16 cellular contexts compared by ENCODE assay signal in the genomic region with DNA sequence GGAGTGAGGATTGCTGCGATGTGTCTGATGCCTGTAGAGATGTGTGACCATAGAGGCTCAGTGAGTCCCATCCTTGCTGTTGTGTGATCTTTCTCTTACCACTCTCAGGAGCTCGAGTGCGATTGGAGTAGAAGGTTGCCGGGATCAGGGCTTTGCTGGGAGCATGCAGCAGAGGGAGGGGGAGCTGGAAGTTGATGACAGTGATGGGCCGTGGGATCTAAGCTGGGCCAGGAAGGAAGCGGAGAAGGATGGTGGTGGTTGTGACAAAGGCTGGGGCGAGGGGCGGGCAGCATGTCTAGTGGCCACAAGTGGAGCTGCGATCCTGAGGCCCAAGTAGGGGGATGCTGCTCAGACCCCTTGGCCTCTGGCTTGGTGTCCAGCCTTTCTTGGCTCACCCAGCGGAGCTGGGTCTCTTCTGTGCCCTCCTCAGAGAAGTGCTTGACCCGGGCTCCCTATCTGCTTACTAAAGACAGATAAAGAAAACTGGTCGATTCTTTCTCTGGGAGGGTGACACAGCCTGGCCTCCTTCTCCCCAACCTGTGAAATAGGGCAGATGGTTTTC.
DNase-seq lines count a peak whose midpoint lies in the region; ATAC-seq, FAIRE-seq and TF ChIP-seq lines count a peak whose summit lies in the region.
"Had no signal": no experiment of that assay in that cellular context is flagged by ENCODE, and none has a peak within 500 bp of the region (broad histone marks: within the 10 kb centered on the region; RNA-seq: fewer than 3 reads in every experiment).

No MANE protein-coding gene starts in this region.

- H3K4me3 Mint-ChIP-seq in GM23338: no peak overlapping the region
- no peak overlapping the region for H3K4me3 Mint-ChIP-seq in WTC11
- H3K4me3 Mint-ChIP-seq: CD8-positive, alpha-beta memory T cell had no signal

- no peaks in the 10 kb centered on the region for H3K79me1 ChIP-seq in neuronal stem cell (ENCODE audit: low read depth, low read length)

- H3K27ac Mint-ChIP-seq in GM23338: no peak overlapping the region
- no peak overlapping the region for H3K27ac Mint-ChIP-seq in WTC11

- ATAC-seq in GM23338 (peak; percentile 26; the same call in 2 of the 3 replicates), WTC11 (peak; percentile 15; the same call in 1 of the 2 replicates)

- H2AFZ ChIP-seq in GM23338: no peak overlapping the region
- no peak overlapping the region for H2AFZ ChIP-seq in neuronal stem cell (ENCODE audit: low read length)
- H2AFZ ChIP-seq: GM23248 had no signal

- no peak overlapping the region for H2AK5ac ChIP-seq in neuronal stem cell (ENCODE audit: low read depth, low read length)

- TF ChIP-seq POLR2A in GM12891 (IDR thresholded peaks at IDR 0.05; ENCODE audit: low read depth, low read length): no peak

- no peak for FAIRE-seq in GM12891 (lab: Jason Lieb, UNC)
- FAIRE-seq: GM18507 had no signal

- H3K18ac ChIP-seq in neuronal stem cell (ENCODE audit: low read length): peak overlapping the region; percentile 49

- H3K4me1 ChIP-seq in GM23338 (ENCODE audit: insufficient read depth) (no peaks in the 10 kb centered on the region), neuronal stem cell (ENCODE audit: control insufficient read depth in 2 of 2, insufficient read depth in 1 of 2, low read depth in 1 of 2, low read length in 2 of 2) (peaks cover 6 to 11% of the 10 kb centered on the region in 2 donors)
- H3K4me1 ChIP-seq: Caco-2, HAP-1 had no signal

- CTCF ChIA-PET in WTC11 (lab: Charles Lee) (interaction anchor here (0.6 to 1.0 kb wide), 3 partner anchors 9 to 257 kb away, joined by 3 read pairs; no protein-coding TSS in a partner anchor), GM10248 (lab: Yijun Ruan, JAX) (no interaction called here)

- no peak overlapping the region for H4K91ac ChIP-seq in neuronal stem cell (ENCODE audit: low read depth, low read length, poor library complexity)

- peaks cover 13% of the 10 kb centered on the region for H3K4me1 Mint-ChIP-seq in GM23338
- peaks cover 10% of the 10 kb centered on the region for H3K4me1 Mint-ChIP-seq in WTC11
- H3K4me1 Mint-ChIP-seq: CD8-positive, alpha-beta memory T cell had no signal

- no peak overlapping the region for H2BK120ac ChIP-seq in neuronal stem cell (ENCODE audit: low read depth, low read length)

- no peaks in the 10 kb centered on the region for H4K20me1 ChIP-seq in GM23338 (replicated peaks; ENCODE audit: insufficient read depth)
- H4K20me1 ChIP-seq: BLaER1 had no signal

- POLR2A ChIA-PET in WTC11 (lab: Charles Lee) (no interaction called here), GM10248 (lab: Yijun Ruan, JAX) (no interaction called here)

- H2BK15ac ChIP-seq in neuronal stem cell (ENCODE audit: low read length): no peak overlapping the region

- no peak overlapping the region for H2BK5ac ChIP-seq in neuronal stem cell (ENCODE audit: low read length)

- H3K4me3 ChIP-seq in GM23338: no peak overlapping the region
- H3K4me3 ChIP-seq in neuronal stem cell (ENCODE audit: low read length in 2 of 2): no peak overlapping the region
- H3K4me3 ChIP-seq: BLaER1, GM23248, HAP-1 had no signal

- H3K27ac ChIP-seq in GM23338 (ENCODE audit: low read depth): no peak overlapping the region
- no peak overlapping the region for H3K27ac ChIP-seq in neuronal stem cell (replicated peaks; ENCODE audit: low read length)
- H3K27ac ChIP-seq: BLaER1, GM23248 had no signal

- no peak overlapping the region for H3K23ac ChIP-seq in neuronal stem cell (ENCODE audit: low read depth, low read length, poor library complexity)

- TF ChIP-seq CTCF in GM23338 (conservative IDR thresholded peaks at IDR 0.05; ENCODE audit: low read depth in 2 of 2) (no peak), WTC11 (IDR thresholded peaks at IDR 0.05) (no peak), GM10248 (IDR thresholded peaks at IDR 0.05; ENCODE audit: control extremely low read depth, extremely low read depth, low read depth, missing control alignments) (no peak)

- H3K27me3 ChIP-seq in GM23338 (ENCODE audit: insufficient read depth) (no peaks in the 10 kb centered on the region), neuronal stem cell (ENCODE audit: control insufficient read depth in 3 of 3, insufficient read depth in 3 of 3, low read depth in 1 of 3, low read length in 3 of 3) (no peaks in the 10 kb centered on the region)
- H3K27me3 ChIP-seq: BLaER1 had no signal

- H3K14ac ChIP-seq in neuronal stem cell (ENCODE audit: low read length): peak overlapping the region; percentile 42

- H3K9me3 Mint-ChIP-seq in GM23338 (no peaks in the 10 kb centered on the region), WTC11 (peaks cover 2% of the 10 kb centered on the region; the same call in 1 of the 2 replicates)

- no peaks in the 10 kb centered on the region for H3K9me3 ChIP-seq in neuronal stem cell (replicated peaks in 1 of 2; ENCODE audit: control insufficient read depth in 2 of 2, insufficient read depth in 1 of 2, low read depth in 1 of 2, low read length in 2 of 2)
- H3K9me3 ChIP-seq: BLaER1, Caco-2, HAP-1 had no signal

- peak; percentile 18 for DNase-seq in GM23338 (ENCODE audit: low spot score)
- no peak for DNase-seq in WTC11 (ENCODE audit: low spot score)
- DNase-seq in left kidney (ENCODE audit: low read depth, low spot score): peak; percentile 22
- no peak for DNase-seq in neuronal stem cell (ENCODE audit: low spot score)
- no peak for DNase-seq in SIG-M5 (lab: John Stamatoyannopoulos, UW)
- DNase-seq in GM10248 (ENCODE audit: extremely low spot score): no peak
- no peak for DNase-seq in GM12891 (ENCODE audit: insufficient read length, low spot score)
- DNase-seq: 8988T; AML-193; CD8-positive, alpha-beta memory T cell; GF-D8; GM23248 had no signal

- no peak overlapping the region for H3K4ac ChIP-seq in neuronal stem cell (ENCODE audit: low read length)

- H4K8ac ChIP-seq in neuronal stem cell (ENCODE audit: low read depth, low read length): peak overlapping the region; percentile 83

- no peaks in the 10 kb centered on the region for H3K36me3 ChIP-seq in GM23338 (ENCODE audit: insufficient read depth)
- no peaks in the 10 kb centered on the region for H3K36me3 ChIP-seq in neuronal stem cell (replicated peaks in 1 of 2; ENCODE audit: control insufficient read depth in 2 of 2, insufficient read depth in 2 of 2, low read length in 2 of 2)
- H3K36me3 ChIP-seq: BLaER1, HAP-1 had no signal

- no peak overlapping the region for H2BK12ac ChIP-seq in neuronal stem cell (ENCODE audit: low read length)

- H3K79me2 ChIP-seq in GM23338 (replicated peaks; ENCODE audit: insufficient read depth): no peaks in the 10 kb centered on the region

- no peak overlapping the region for H3K4me2 ChIP-seq in GM23338
- H3K4me2 ChIP-seq in neuronal stem cell (ENCODE audit: insufficient read depth, low read length, poor library complexity, severe bottlenecking): no peak overlapping the region
- H3K4me2 ChIP-seq: BLaER1 had no signal

- H3K36me3 Mint-ChIP-seq in GM23338 (ENCODE audit: low read depth): no peaks in the 10 kb centered on the region; the same call in 2 of the 3 replicates
- H3K36me3 Mint-ChIP-seq in WTC11: no peaks in the 10 kb centered on the region
- H3K36me3 Mint-ChIP-seq: CD8-positive, alpha-beta memory T cell had no signal

- no peak overlapping the region for H3K9ac ChIP-seq in neuronal stem cell (ENCODE audit: low read depth, low read length, poor library complexity)
- H3K9ac ChIP-seq: BLaER1, GM23248 had no signal

- H3K27me3 Mint-ChIP-seq in GM23338 (ENCODE audit: insufficient read depth, low read depth, poor library complexity) (peaks cover 6% of the 10 kb centered on the region), WTC11 (ENCODE audit: low read depth) (no peaks in the 10 kb centered on the region)

- H3K9me2 ChIP-seq in GM23338 (ENCODE audit: insufficient read depth): no peaks in the 10 kb centered on the region

- WGBS in neuronal stem cell (ENCODE audit: extremely low coverage in 2 of 2, insufficient read length in 2 of 2, insufficient replicate concordance in 1 of 2), 2 donors: no CpG with 5 or more reads among the region's 12 CpGs

- no peaks in the 10 kb centered on the region for H3F3A ChIP-seq in GM23338 (replicated peaks; ENCODE audit: low read depth)

TF ChIP-seq in GM23338, 12 proteins besides CTCF, POLR2A, EP300 and RAD21:
- TF ChIP-seq ETS1 (IDR thresholded peaks at IDR 0.05) (no peak), ZNF331 (CRISPR knock-in tag; IDR thresholded peaks at IDR 0.05; ENCODE audit: low read depth) (no peak)

TF ChIP-seq in WTC11, 78 proteins besides CTCF, POLR2A, EP300 and RAD21 (continues in another document):
- no peak for TF ChIP-seq ZNF423 (CRISPR knock-in tag; IDR thresholded peaks at IDR 0.05)
- no peak for TF ChIP-seq GTF2I (CRISPR knock-in tag; conservative IDR thresholded peaks at IDR 0.05)
- TF ChIP-seq, protein P1, sequence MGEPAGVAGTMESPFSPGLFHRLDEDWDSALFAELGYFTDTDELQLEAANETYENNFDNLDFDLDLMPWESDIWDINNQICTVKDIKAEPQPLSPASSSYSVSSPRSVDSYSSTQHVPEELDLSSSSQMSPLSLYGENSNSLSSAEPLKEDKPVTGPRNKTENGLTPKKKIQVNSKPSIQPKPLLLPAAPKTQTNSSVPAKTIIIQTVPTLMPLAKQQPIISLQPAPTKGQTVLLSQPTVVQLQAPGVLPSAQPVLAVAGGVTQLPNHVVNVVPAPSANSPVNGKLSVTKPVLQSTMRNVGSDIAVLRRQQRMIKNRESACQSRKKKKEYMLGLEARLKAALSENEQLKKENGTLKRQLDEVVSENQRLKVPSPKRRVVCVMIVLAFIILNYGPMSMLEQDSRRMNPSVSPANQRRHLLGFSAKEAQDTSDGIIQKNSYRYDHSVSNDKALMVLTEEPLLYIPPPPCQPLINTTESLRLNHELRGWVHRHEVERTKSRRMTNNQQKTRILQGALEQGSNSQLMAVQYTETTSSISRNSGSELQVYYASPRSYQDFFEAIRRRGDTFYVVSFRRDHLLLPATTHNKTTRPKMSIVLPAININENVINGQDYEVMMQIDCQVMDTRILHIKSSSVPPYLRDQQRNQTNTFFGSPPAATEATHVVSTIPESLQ (CRISPR knock-in tag; IDR thresholded peaks at IDR 0.05): no peak

TF ChIP-seq in GM12891, 5 proteins besides CTCF, POLR2A, EP300 and RAD21:
- no peak for TF ChIP-seq POU2F2 (IDR thresholded peaks at IDR 0.05; ENCODE audit: low read depth, low read length)
- TF ChIP-seq SPI1 (IDR thresholded peaks at IDR 0.05; ENCODE audit: low read depth, low read length): no peak
- TF ChIP-seq PAX5 (IDR thresholded peaks at IDR 0.05; ENCODE audit: insufficient read depth, low read length, severe bottlenecking): no peak
- no peak for TF ChIP-seq TAF1 (IDR thresholded peaks at IDR 0.05; ENCODE audit: low read depth, low read length)
- TF ChIP-seq POLR2AphosphoS5 (IDR thresholded peaks at IDR 0.05; ENCODE audit: low read depth, low read length): no peak

Comparison
In these comparisons a context has a peak if more than half of its experiments do, and no peak if none do; other contexts are left out.
1. DNase-seq: peak in GM23338 (single experiment) and left kidney (single experiment); none in WTC11 (single experiment), neuronal stem cell (single experiment), SIG-M5 (single experiment), GM10248 (single experiment) and GM12891 (single experiment).